In genomic region chr1:89844236-89844807, GRCh38 we compare ENCODE assay signal across 8 cellular contexts. TPM values are rescaled to one million over a fixed set of nuclear protein-coding genes. Genes with fewer than 3 reads are reported as not detected.
A peak's percentile ranks its signal among the peaks of the same experiment; 100 is the strongest.
DNase-seq lines count a peak whose midpoint lies in the region; ATAC-seq lines count a peak whose summit lies in the region.

No MANE protein-coding gene starts in this region.

- H3K36me3 ChIP-seq in HUES48 (ENCODE audit: control insufficient read depth, insufficient read depth, low read length) (peaks cover 41% of the 10 kb centered on the region), iPS-15b (ENCODE audit: control insufficient read depth, insufficient read depth, low read length) (peaks cover 4% of the 10 kb centered on the region)

- H3K9ac ChIP-seq in HUES48 (ENCODE audit: low read depth, low read length): no peak overlapping the region
- no peak overlapping the region for H3K9ac ChIP-seq in iPS-15b (ENCODE audit: low read depth, low read length)

- H3K4me3 Mint-ChIP-seq in activated T-cell treated with anti-CD3 and anti-CD28 coated beads, Interleukin-2, amount 50 U/mL, for 4 hours: peak overlapping the region; percentile 96

- H3K9me3 ChIP-seq in HUES48 (ENCODE audit: control insufficient read depth, insufficient read depth, low read length) (no peaks in the 10 kb centered on the region), iPS-15b (ENCODE audit: control insufficient read depth, insufficient read depth, low read length) (no peaks in the 10 kb centered on the region)

- H3K27ac ChIP-seq in HUES48 (ENCODE audit: low read depth, low read length): no peak overlapping the region

- H3K4me1 ChIP-seq in HUES48 (ENCODE audit: control insufficient read depth, insufficient read depth, low read length) (peaks cover 17% of the 10 kb centered on the region), iPS-15b (ENCODE audit: control insufficient read depth, insufficient read depth, low read length) (peaks cover 13% of the 10 kb centered on the region)

- H3K27me3 Mint-ChIP-seq in activated T-cell treated with anti-CD3 and anti-CD28 coated beads, Interleukin-2, amount 50 U/mL, for 4 hours (ENCODE audit: low read depth): no peaks in the 10 kb centered on the region

- peak; percentile 53 for DNase-seq in activated T-cell treated with anti-CD3 and anti-CD28 coated beads, Interleukin-2, amount 50 U/mL, for 4 hours
- DNase-seq in stimulated activated CD4-positive, alpha-beta T cell treated with anti-CD3 and anti-CD28 coated beads, TNF-alpha, amount 100 ng/mL, for 4 hours (ENCODE audit: low read depth in 3 of 3): peak; percentile 19 to 44 (median 29)
- DNase-seq in MV-4-11 (lab: John Stamatoyannopoulos, UW) (no peak), HK-2 (ENCODE audit: unreplicated experiment) (no peak)

- H3K27me3 ChIP-seq in HUES48 (ENCODE audit: control insufficient read depth, insufficient read depth, low read length) (no peaks in the 10 kb centered on the region), iPS-15b (ENCODE audit: control insufficient read depth, insufficient read depth, low read length) (no peaks in the 10 kb centered on the region)

- H3K4me3 ChIP-seq in HUES48 (ENCODE audit: low read depth, low read length): peak overlapping the region; percentile 73
- peak overlapping the region; percentile 72 for H3K4me3 ChIP-seq in iPS-15b (ENCODE audit: low read depth, low read length)

- H3K9me3 Mint-ChIP-seq in activated T-cell treated with anti-CD3 and anti-CD28 coated beads, Interleukin-2, amount 50 U/mL, for 4 hours: no peaks in the 10 kb centered on the region

- H3K4me1 Mint-ChIP-seq in activated T-cell treated with anti-CD3 and anti-CD28 coated beads, Interleukin-2, amount 50 U/mL, for 4 hours (ENCODE audit: low read depth): peaks cover 61% of the 10 kb centered on the region

- peak; percentile 53 to 55 for ATAC-seq in activated T-cell treated with anti-CD3 and anti-CD28 coated beads, Interleukin-2, amount 50 U/mL, for 4 hours
- ATAC-seq in GM18868 (IDR thresholded peaks at IDR 0.05; ENCODE audit: unreplicated experiment) (no peak), GM19397 (IDR thresholded peaks at IDR 0.05; ENCODE audit: unreplicated experiment) (no peak)

- peaks cover 16% of the 10 kb centered on the region for H3K36me3 Mint-ChIP-seq in activated T-cell treated with anti-CD3 and anti-CD28 coated beads, Interleukin-2, amount 50 U/mL, for 4 hours (ENCODE audit: insufficient read depth)

RNA-seq across cellular contexts. Expression of gene LRRC8D, which starts 23.5 kb away (rescaled TPM):
- 10 to 100 TPM; 42.1 to 56.7 (median 48.0) TPM for total RNA-seq in activated T-cell treated with anti-CD3 and anti-CD28 coated beads, Interleukin-2, amount 50 U/mL, for 4 hours

Comparison
In these comparisons a context has a peak if more than half of its experiments do, and no peak if none do; other contexts are left out.
1. ATAC-seq: peak in activated T-cell treated with anti-CD3 and anti-CD28 coated beads, Interleukin-2, amount 50 U/mL, for 4 hours (2 of 2); none in GM18868 (single experiment) and GM19397 (single experiment).
2. DNase-seq: peak in activated T-cell treated with anti-CD3 and anti-CD28 coated beads, Interleukin-2, amount 50 U/mL, for 4 hours (single experiment) and stimulated activated CD4-positive, alpha-beta T cell treated with anti-CD3 and anti-CD28 coated beads, TNF-alpha, amount 100 ng/mL, for 4 hours (3 of 3); none in MV-4-11 (single experiment) and HK-2 (single experiment).